In genomic region chr3:49723631-49724551, GRCh38 we compare ENCODE assay signal across 8 cellular contexts. TPM values are rescaled to one million over a fixed set of nuclear protein-coding genes. Genes with fewer than 3 reads are reported as not detected.
DNase-seq lines count a peak whose midpoint lies in the region; ATAC-seq, FAIRE-seq and TF ChIP-seq lines count a peak whose summit lies in the region.

Gene GMPPB, minus strand, starts transcription at chr3:49723951. Its CDS starts 225 bp downstream, at chr3:49723726.

- no peaks in the 10 kb centered on the region for H3K9me1 ChIP-seq in keratinocyte (ENCODE audit: control insufficient read depth, extremely low read depth, insufficient read depth, low read length)

- FAIRE-seq in keratinocyte (lab: Jason Lieb, UNC), result peak; percentile 67

- peak within 1 kb of the TSS; percentile 62 for H2AFZ ChIP-seq in keratinocyte (ENCODE audit: control insufficient read depth, low read length)

- peaks cover 21 to 30% of the 10 kb centered on the region in 2 experiments for H3K36me3 ChIP-seq in keratinocyte (ENCODE audit: control insufficient read depth in 2 of 2, extremely low read depth in 1 of 2, insufficient read depth in 2 of 2, low read length in 2 of 2)

- H3K9me3 ChIP-seq in keratinocyte (ENCODE audit: control insufficient read depth, low read depth, low read length), result no peaks in the 10 kb centered on the region

- H3K9ac ChIP-seq in keratinocyte (ENCODE audit: control insufficient read depth, extremely low read depth, insufficient read depth, low read length), result peak within 1 kb of the TSS; percentile 99

- no peaks in the 10 kb centered on the region for H3K27me3 ChIP-seq in keratinocyte (ENCODE audit: control insufficient read depth, extremely low read depth, insufficient read depth, low read length)

- H3K27ac ChIP-seq in keratinocyte (ENCODE audit: control insufficient read depth, insufficient read depth, low read length), result peak within 1 kb of the TSS; percentile 96

- H3K79me2 ChIP-seq in keratinocyte (ENCODE audit: control insufficient read depth, insufficient read depth, low read length), result peaks cover 17% of the 10 kb centered on the region

- H3K4me1 ChIP-seq in keratinocyte (ENCODE audit: control insufficient read depth, extremely low read depth, insufficient read depth, low read length), result peaks cover 17% of the 10 kb centered on the region

- ATAC-seq in HG03432 (IDR thresholded peaks at IDR 0.05; ENCODE audit: unreplicated experiment), result peak; percentile 78

- H3K4me2 ChIP-seq in keratinocyte (ENCODE audit: control insufficient read depth, extremely low read depth, insufficient read depth, low read depth, low read length), result peak within 1 kb of the TSS; percentile 95

- peak within 1 kb of the TSS; percentile 94 to 99 (median 96) for H3K4me3 ChIP-seq in keratinocyte (ENCODE audit: control insufficient read depth in 2 of 3, extremely low read depth in 1 of 3, insufficient read depth in 2 of 3, low read depth in 1 of 3, low read length in 3 of 3)

- dilution Hi-C loops in keratinocyte (cut with MboI; ENCODE audit: extremely low pct_ligation_motif_present, low sequenced_read_pairs), result no loop called here

- peak; percentile 73 for TF ChIP-seq POLR2A in GM19193 (IDR thresholded peaks at IDR 0.05; ENCODE audit: extremely low read depth, insufficient read depth, insufficient read length)

- TF ChIP-seq CTCF in keratinocyte (optimal IDR thresholded peaks at IDR 0.05 in 1 of 3, IDR thresholded peaks at IDR 0.05 in 1 of 3, conservative IDR thresholded peaks at IDR 0.05 in 1 of 3; ENCODE audit: extremely low read depth in 1 of 3, insufficient read depth in 2 of 3, low read length in 3 of 3), result no peak

- peaks cover 9% of the 10 kb centered on the region for H4K20me1 ChIP-seq in keratinocyte (ENCODE audit: control insufficient read depth, extremely low read depth, insufficient read depth, low read length)

- DNase-seq in Ammon's horn (ENCODE audit: low spot score), result peak; percentile 98
- DNase-seq in NCI-H510A (lab: John Stamatoyannopoulos, UW), result peak; percentile 83
- peak; percentile 95 for DNase-seq in activated CD4-positive, CD25-positive, alpha-beta regulatory T cell treated with anti-CD3 and anti-CD28 coated beads, Interleukin-2, amount 50 U/mL, for 72 hours
- DNase-seq in cerebellar cortex (ENCODE audit: low spot score), result peak; percentile 95
- peak; percentile 76 for DNase-seq in keratinocyte (ENCODE audit: low read depth, low spot score)
- DNase-seq in stimulated activated CD4-positive, alpha-beta T cell treated with anti-CD3 and anti-CD28 coated beads, Interleukin-12 subunit alpha, Interleukin-12 subunit beta, amount 100 ng/mL, for 48 hours (ENCODE audit: low read depth in 2 of 3, low spot score in 1 of 3), result peak; percentile 84 to 94 (median 92)

RNA-seq across cellular contexts. Expression of gene GMPPB, which starts in this region (rescaled TPM):
- 17.1 to 22.2 TPM (median 17.4 TPM) in 3 replicates for polyA plus RNA-seq in keratinocyte
- polyA plus RNA-seq in keratinocyte (2011; ENCODE audit: low read depth), result 4.7 TPM
- 7.7 and 11.9 TPM in 2 replicates for polyA plus RNA-seq in keratinocyte (2011; cell fraction: cytosol; rRNA removed)
- 16.7 and 20.8 TPM in 2 replicates for polyA plus RNA-seq in keratinocyte (2011; cell fraction: nucleus; rRNA removed)
- 9.0 and 30.1 TPM in 2 replicates for polyA plus RNA-seq in keratinocyte (2012; ENCODE audit: low replicate concordance)
- 19.8 to 37.5 TPM (median 21.4 TPM) in 3 replicates for polyA minus RNA-seq in keratinocyte
- 15.0 TPM for polyA minus RNA-seq in keratinocyte (2011; cell fraction: cytosol; rRNA and poly(A)+ RNA removed)
- polyA minus RNA-seq in keratinocyte (2011; cell fraction: nucleus; rRNA and poly(A)+ RNA removed), result 8.2 and 8.4 TPM in 2 replicates

Comparison
In these comparisons a context has a peak if more than half of its experiments do, and no peak if none do; other contexts are left out.
1. Peak in every context shown above with its lines: DNase-seq, ATAC-seq, H3K4me3 ChIP-seq and H3K27ac ChIP-seq.